In the genomic region with DNA sequence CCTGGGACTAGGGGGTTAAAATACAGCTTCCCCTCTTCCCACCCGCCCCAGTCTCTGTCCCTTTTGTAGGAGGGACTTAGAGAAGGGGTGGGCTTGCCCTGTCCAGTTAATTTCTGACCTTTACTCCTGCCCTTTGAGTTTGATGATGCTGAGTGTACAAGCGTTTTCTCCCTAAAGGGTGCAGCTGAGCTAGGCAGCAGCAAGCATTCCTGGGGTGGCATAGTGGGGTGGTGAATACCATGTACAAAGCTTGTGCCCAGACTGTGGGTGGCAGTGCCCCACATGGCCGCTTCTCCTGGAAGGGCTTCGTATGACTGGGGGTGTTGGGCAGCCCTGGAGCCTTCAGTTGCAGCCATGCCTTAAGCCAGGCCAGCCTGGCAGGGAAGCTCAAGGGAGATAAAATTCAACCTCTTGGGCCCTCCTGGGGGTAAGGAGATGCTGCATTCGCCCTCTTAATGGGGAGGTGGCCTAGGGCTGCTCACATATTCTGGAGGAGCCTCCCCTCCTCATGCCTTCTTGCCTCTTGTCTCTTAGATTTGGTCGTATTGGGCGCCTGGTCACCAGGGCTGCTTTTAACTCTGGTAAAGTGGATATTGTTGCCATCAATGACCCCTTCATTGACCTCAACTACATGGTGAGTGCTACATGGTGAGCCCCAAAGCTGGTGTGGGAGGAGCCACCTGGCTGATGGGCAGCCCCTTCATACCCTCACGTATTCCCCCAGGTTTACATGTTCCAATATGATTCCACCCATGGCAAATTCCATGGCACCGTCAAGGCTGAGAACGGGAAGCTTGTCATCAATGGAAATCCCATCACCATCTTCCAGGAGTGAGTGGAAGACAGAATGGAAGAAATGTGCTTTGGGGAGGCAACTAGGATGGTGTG, we compare ENCODE assay signal across 8 cellular contexts. TPM values are rescaled to one million over a fixed set of nuclear protein-coding genes. Genes with fewer than 3 reads are reported as not detected.
A peak's percentile ranks its signal among the peaks of the same experiment; 100 is the strongest.
DNase-seq lines count a peak whose midpoint lies in the region; ATAC-seq and TF ChIP-seq lines count a peak whose summit lies in the region.

No MANE protein-coding gene starts in this region.

- ATAC-seq in HG03108 (IDR thresholded peaks at IDR 0.05; ENCODE audit: unreplicated experiment), result no peak

- H3K9me3 ChIP-seq in Karpas-422 (ENCODE audit: low read length) (no peaks in the 10 kb centered on the region), mucosa of stomach (ENCODE audit: control insufficient read depth, low read length) (no peaks in the 10 kb centered on the region)

- DNase-seq in AG10803 (ENCODE audit: low read depth) (no peak), Karpas-422 (peak; percentile 76), brain microvascular endothelial cell (no peak), DMS153 treated with DMSO at 0.1 percent for 48 hours (lab: John Stamatoyannopoulos, UW; ENCODE audit: unreplicated experiment) (no peak), NCI-H526 (lab: John Stamatoyannopoulos, UW) (no peak), kidney glomerular epithelial cell (lab: John Stamatoyannopoulos, UW) (no peak)

- H4K20me1 ChIP-seq in Karpas-422 (ENCODE audit: insufficient read depth, low read depth, low read length), result peaks cover 23% of the 10 kb centered on the region

- H3K79me2 ChIP-seq in Karpas-422 (ENCODE audit: low read length), result peaks cover 24% of the 10 kb centered on the region

- H3K4me2 ChIP-seq in Karpas-422 (ENCODE audit: low read depth, low read length, poor library complexity, severe bottlenecking), result peak overlapping the region; percentile 85

- H3K27ac ChIP-seq in Karpas-422 (ENCODE audit: low read length) (peak overlapping the region; percentile 96), brain microvascular endothelial cell (peak overlapping the region; percentile 92)

- in situ Hi-C loops in brain microvascular endothelial cell (cut with HindIII; ENCODE audit: low pct_ligation_motif_present, low sequenced_read_pairs), result no loop called here

- H3K36me3 ChIP-seq in Karpas-422 (ENCODE audit: insufficient read depth, low read length), result peaks cover 27% of the 10 kb centered on the region
- peaks cover 42% of the 10 kb centered on the region for H3K36me3 ChIP-seq in brain microvascular endothelial cell (replicated peaks)
- H3K36me3 ChIP-seq in mucosa of stomach (ENCODE audit: control insufficient read depth, insufficient read depth, low read length), result peaks cover 22% of the 10 kb centered on the region

- H3K4me3 ChIP-seq in AG10803 (ENCODE audit: low read length), result peak overlapping the region; percentile 94
- H3K4me3 ChIP-seq in Karpas-422 (ENCODE audit: low read length), result peak overlapping the region; percentile 96
- H3K4me3 ChIP-seq in brain microvascular endothelial cell (ENCODE audit: low read depth, low read length), result peak overlapping the region; percentile 99
- peak overlapping the region; percentile 95 for H3K4me3 ChIP-seq in mucosa of stomach (ENCODE audit: low read length)

- H3K9me2 ChIP-seq in Karpas-422 (replicated peaks; ENCODE audit: insufficient read depth, low read length), result no peaks in the 10 kb centered on the region

- TF ChIP-seq CTCF in AG10803 (conservative IDR thresholded peaks at IDR 0.05; ENCODE audit: low read length) (no peak), brain microvascular endothelial cell (IDR thresholded peaks at IDR 0.05; ENCODE audit: low read depth, low read length, missing control alignments) (no peak)

- H3K9ac ChIP-seq in Karpas-422 (ENCODE audit: low read length) (peak overlapping the region; percentile 96), mucosa of stomach (ENCODE audit: low read length) (peak overlapping the region; percentile 92)

- H3K27me3 ChIP-seq in Karpas-422 (ENCODE audit: low read length) (no peaks in the 10 kb centered on the region), brain microvascular endothelial cell (replicated peaks) (no peaks in the 10 kb centered on the region), mucosa of stomach (ENCODE audit: control insufficient read depth, insufficient read depth, low read length) (no peaks in the 10 kb centered on the region)

- H3K4me1 ChIP-seq in Karpas-422 (ENCODE audit: low read length) (peaks cover 82% of the 10 kb centered on the region), mucosa of stomach (ENCODE audit: control insufficient read depth, insufficient read depth, low read length) (peaks cover 60% of the 10 kb centered on the region)

- H2AFZ ChIP-seq in Karpas-422 (ENCODE audit: low read length), result no peak overlapping the region

RNA-seq across cellular contexts. Expression of gene GAPDH, which starts 1.9 kb away (rescaled TPM):
- 13,828 and 17,952 TPM in 2 replicates for total RNA-seq in Karpas-422 (2014; rRNA removed; shearing (Covaris generic); ENCODE audit: low replicate concordance)

RNA-seq across cellular contexts. Expression of gene IFFO1, which starts 19.6 kb away (rescaled TPM):
- total RNA-seq in Karpas-422 (2014; rRNA removed; shearing (Covaris generic); ENCODE audit: low replicate concordance), result 8.2 and 14.5 TPM in 2 replicates

RNA-seq across cellular contexts. Expression of gene NOP2, which starts 31.9 kb away (rescaled TPM):
- total RNA-seq in Karpas-422 (2014; rRNA removed; shearing (Covaris generic); ENCODE audit: low replicate concordance), result 66.2 and 85.7 TPM in 2 replicates

RNA-seq across cellular contexts. Expression of gene NCAPD2, which starts 42.3 kb away (rescaled TPM):
- 103 and 124 TPM in 2 replicates for total RNA-seq in Karpas-422 (2014; rRNA removed; shearing (Covaris generic); ENCODE audit: low replicate concordance)

RNA-seq across cellular contexts. Expression of gene MRPL51, which starts 43.1 kb away (rescaled TPM):
- total RNA-seq in Karpas-422 (2014; rRNA removed; shearing (Covaris generic); ENCODE audit: low replicate concordance), result 171 and 201 TPM in 2 replicates
